ENCODE assay signal across 30 cellular contexts in genomic region chr5:80043187-80043586, GRCh38.
"Had no signal": no experiment of that assay in that cellular context is flagged by ENCODE, and none has a peak within 500 bp of the region (broad histone marks: within the 10 kb centered on the region; RNA-seq: fewer than 3 reads in every experiment).

No MANE protein-coding gene starts in this region.

- ATAC-seq: naive thymus-derived CD8-positive, alpha-beta T cell; natural killer cell treated with Interleukin-12 subunit alpha and Interleukin-12 subunit beta and Interleukin-15 and Interleukin-18, amount 100 ng/mL, for 72 hours; psoas muscle; right cardiac atrium; sciatic nerve; stimulated activated memory B cell treated with anti-CD40 and anti-IgM and Interleukin-4, amounts not matched to agents 10 μg/mL and 1 μg/mL and 100 μg/mL, for 72 hours; stimulated activated naive CD8-positive, alpha-beta T cell treated with anti-CD3 and anti-CD28 coated beads, Interleukin-15, amount 100 ng/mL, for 72 hours; stimulated activated naive CD8-positive, alpha-beta T cell treated with anti-CD3 and anti-CD28 coated beads, Interleukin-15, Interleukin-2, amounts not matched to agents 100 U/mL and 50 U/mL, for 24 hours; upper lobe of right lung had no signal

- H3K4me2 ChIP-seq: smooth muscle cell had no signal

- H3K36me3 ChIP-seq: neutrophil, ovary, spleen, suprapubic skin, tibial artery, transverse colon, upper lobe of right lung, uterus had no signal

- H3K9ac ChIP-seq: parathyroid adenoma had no signal

- H3K27ac ChIP-seq: neutrophil, ovary, parathyroid adenoma, psoas muscle, skin epidermis, spleen, suprapubic skin, testis, tibial artery, transverse colon, upper lobe of right lung, uterus had no signal

- H3K27me3 ChIP-seq: ovary, testis, upper lobe of right lung, uterus had no signal

- H3K4me3 ChIP-seq: ovary, psoas muscle, skin epidermis, smooth muscle cell, spleen, suprapubic skin, testis, tibial artery, transverse colon, upper lobe of right lung, uterus had no signal

- H3K79me2 ChIP-seq: parathyroid adenoma had no signal

- H3K9me3 ChIP-seq: neutrophil, ovary, psoas muscle, spleen, suprapubic skin, testis, tibial artery, transverse colon, upper lobe of right lung, uterus had no signal

- H2AFZ ChIP-seq: parathyroid adenoma had no signal

- H3K4me1 ChIP-seq: parathyroid adenoma, psoas muscle, spleen, suprapubic skin, testis, tibial artery, transverse colon, upper lobe of right lung, uterus had no signal

- DNase-seq: naive thymus-derived CD8-positive, alpha-beta T cell; nephron progenitor cell; nucleus accumbens; ovary; posterior cingulate gyrus; psoas muscle; right cardiac atrium; spleen; stimulated activated CD4-positive, alpha-beta T cell treated with anti-CD3 and anti-CD28 coated beads, Interleukin-12 subunit alpha, Interleukin-12 subunit beta, amount 100 ng/mL, for 4 hours; stimulated activated CD4-positive, alpha-beta T cell treated with anti-CD3 and anti-CD28 coated beads, Interleukin-1b, Interleukin-23, amount 100 ng/mL, for 48 hours; stimulated activated CD4-positive, alpha-beta T cell treated with anti-CD3 and anti-CD28 coated beads, Interleukin-4, amount 100 ng/mL, for 1 hour; stimulated activated CD4-positive, alpha-beta T cell treated with anti-CD3 and anti-CD28 coated beads, Interleukin-4, amount 100 ng/mL, for 4 hours; stimulated activated CD8-positive, alpha-beta memory T cell treated with anti-CD3 and anti-CD28 coated beads, Interleukin-4, amount 100 ng/mL, for 48 hours; stimulated activated naive CD4-positive, alpha-beta T cell; stimulated activated naive CD8-positive, alpha-beta T cell treated with anti-CD3 and anti-CD28 coated beads, Interleukin-15, amount 100 ng/mL, for 72 hours; stimulated activated naive CD8-positive, alpha-beta T cell treated with anti-CD3 and anti-CD28 coated beads, Interleukin-15, Interleukin-2, amounts not matched to agents 100 U/mL and 50 U/mL, for 24 hours; substantia nigra; testis; tibial artery; transverse colon; upper lobe of right lung; uterus had no signal
